ENCODE assay signal across 12 cellular contexts in the genomic region with DNA sequence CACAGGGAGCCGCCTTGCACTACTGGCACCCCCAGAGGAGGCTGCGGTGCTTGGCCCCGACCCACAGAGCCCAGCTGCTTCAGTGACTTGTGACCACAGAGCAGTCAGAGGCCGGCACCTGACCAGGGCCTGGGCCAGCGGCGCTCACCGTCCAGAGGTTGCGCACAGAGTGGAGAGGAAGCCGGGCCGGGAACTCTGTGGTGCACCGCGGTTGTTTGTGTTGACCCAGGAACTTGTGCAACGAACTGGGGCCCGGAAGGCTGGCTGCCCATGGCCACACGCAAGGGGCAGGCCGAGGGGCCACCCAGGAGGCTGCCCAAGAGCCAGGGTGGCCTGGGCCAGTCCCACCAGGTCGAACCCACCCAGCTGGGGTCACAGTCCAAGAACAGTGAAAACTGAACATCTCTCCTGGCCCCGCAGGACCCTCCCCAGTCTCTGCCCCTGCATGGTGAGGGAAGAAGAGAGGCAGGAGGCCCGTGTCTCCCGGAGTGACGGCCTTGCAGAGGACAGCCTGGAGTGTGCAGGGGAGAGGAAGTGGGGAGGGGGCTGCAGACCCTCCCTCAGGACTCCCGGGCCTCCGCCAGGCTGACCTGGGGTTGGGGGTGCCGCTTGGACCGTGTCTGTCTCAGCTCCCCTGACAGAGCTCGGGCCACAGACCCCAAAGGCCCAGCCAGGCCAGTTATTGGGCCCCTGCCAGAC. TPM values are rescaled to one million over a fixed set of nuclear protein-coding genes. Genes with fewer than 3 reads are reported as not detected.
A peak's percentile ranks its signal among the peaks of the same experiment; 100 is the strongest.
DNase-seq lines count a peak whose midpoint lies in the region; ATAC-seq and TF ChIP-seq lines count a peak whose summit lies in the region.
"Had no signal": no experiment of that assay in that cellular context is flagged by ENCODE, and none has a peak within 500 bp of the region (broad histone marks: within the 10 kb centered on the region; RNA-seq: fewer than 3 reads in every experiment).

No MANE protein-coding gene starts in this region.

- no peaks in the 10 kb centered on the region for H3K27me3 ChIP-seq in right atrium auricular region
- no peaks in the 10 kb centered on the region for H3K27me3 ChIP-seq in psoas muscle (ENCODE audit: insufficient read depth in 3 of 3, low read length in 2 of 3)
- no peaks in the 10 kb centered on the region for H3K27me3 ChIP-seq in prostate gland (replicated peaks; ENCODE audit: insufficient read depth)
- H3K27me3 ChIP-seq: uterus had no signal

- H3K27ac ChIP-seq in right atrium auricular region (no peak overlapping the region), psoas muscle (no peak overlapping the region), prostate gland (peak overlapping the region in 1 of 2 donors; percentile 58)
- H3K27ac ChIP-seq: uterus had no signal

- no peak overlapping the region for H3K27ac Mint-ChIP-seq in T-helper 17 cell

- no peak overlapping the region for H3K4me3 Mint-ChIP-seq in T-helper 17 cell

- WGBS in psoas muscle, 3 donors, result 67 to 81% (median 68%) methylated on average over 26 of the region's 26 CpGs
- WGBS in prostate gland, result 79% methylated on average over 26 of the region's 26 CpGs

- peak; percentile 79 for DNase-seq in GF-D8 (lab: John Stamatoyannopoulos, UW)
- DNase-seq in T-helper 17 cell, result no peak
- peak; percentile 73 for DNase-seq in right atrium auricular region (ENCODE audit: low spot score)
- peak; percentile 53 to 78 for DNase-seq in psoas muscle
- DNase-seq in iPS-NIHi11 (ENCODE audit: low spot score), result no peak
- DNase-seq in prostate gland (ENCODE audit: low spot score), result no peak
- DNase-seq: activated CD8-positive, alpha-beta memory T cell treated with anti-CD3 and anti-CD28 coated beads for 24 hours; cerebellar nuclear complex; uterus had no signal

- peaks cover 0 to 39% of the 10 kb centered on the region in 2 donors for H3K4me1 ChIP-seq in right atrium auricular region
- peaks cover 8% of the 10 kb centered on the region for H3K4me1 ChIP-seq in psoas muscle
- peaks cover 12% of the 10 kb centered on the region for H3K4me1 ChIP-seq in prostate gland (replicated peaks)
- H3K4me1 ChIP-seq: uterus had no signal

- H3K36me3 Mint-ChIP-seq in T-helper 17 cell (ENCODE audit: low read depth), result no peaks in the 10 kb centered on the region
- H3K36me3 Mint-ChIP-seq: CD4-positive, alpha-beta memory T cell had no signal

- TF ChIP-seq CTCF in right atrium auricular region (IDR thresholded peaks at IDR 0.05) (no peak), psoas muscle (IDR thresholded peaks at IDR 0.05) (no peak), prostate gland (IDR thresholded peaks at IDR 0.05) (no peak)

- no peaks in the 10 kb centered on the region for H3K9me3 ChIP-seq in T-helper 17 cell (ENCODE audit: control insufficient read depth, low read length, poor library complexity, severe bottlenecking)
- H3K9me3 ChIP-seq in right atrium auricular region, result no peaks in the 10 kb centered on the region
- no peaks in the 10 kb centered on the region for H3K9me3 ChIP-seq in psoas muscle
- no peaks in the 10 kb centered on the region for H3K9me3 ChIP-seq in prostate gland
- H3K9me3 ChIP-seq: uterus had no signal

- H3K4me3 ChIP-seq in right atrium auricular region (no peak overlapping the region), psoas muscle (no peak overlapping the region), prostate gland (no peak overlapping the region)
- H3K4me3 ChIP-seq: uterus had no signal

- H3K27me3 Mint-ChIP-seq in T-helper 17 cell, result peaks cover 17% of the 10 kb centered on the region

- H3K36me3 ChIP-seq in right atrium auricular region (no peaks in the 10 kb centered on the region), psoas muscle (ENCODE audit: insufficient read depth in 1 of 2, low read depth in 1 of 2) (no peaks in the 10 kb centered on the region), prostate gland (no peaks in the 10 kb centered on the region)
- H3K36me3 ChIP-seq: uterus had no signal

- ATAC-seq in T-helper 17 cell, result peak; percentile 41
- peak in 3 of 4 donors; percentile 13 to 41 (median 20) for ATAC-seq in psoas muscle
- ATAC-seq in GM18861 (IDR thresholded peaks at IDR 0.05; ENCODE audit: unreplicated experiment), result no peak
- no peak for ATAC-seq in HG03354 (IDR thresholded peaks at IDR 0.05; ENCODE audit: poor library complexity, severe bottlenecking, unreplicated experiment)

- peaks cover 4% of the 10 kb centered on the region for H3K4me1 Mint-ChIP-seq in T-helper 17 cell

- no peak for TF ChIP-seq POLR2A in prostate gland (IDR thresholded peaks at IDR 0.05)

- intact Hi-C loops in psoas muscle (cut with DNase I) (loop anchor here in 1 of 2 donors (5.0 kb wide), 1 partner anchor 78 kb away; no protein-coding TSS in a partner anchor), prostate gland (cut with DNase I) (loop anchor here (5.0 kb wide), 1 partner anchor 73 kb away; a partner anchor contains a TSS)

RNA-seq across cellular contexts. Expression of a gene that starts 42.8 kb away (rescaled TPM):
- total RNA-seq in T-helper 17 cell (1 to 10 TPM in 1 of 2 donors, not detected in 1; 5.7 TPM), right atrium auricular region (100 to 1,000 TPM; 114 to 120 TPM), psoas muscle (10 to 100 TPM; 47.0 to 55.3 (median 48.8) TPM), prostate gland (100 to 1,000 TPM in 1 of 2 donors, 10 to 100 TPM in 1; 49.3 to 118 TPM)
- polyA plus RNA-seq in psoas muscle, result 10 to 100 TPM; 34.7 to 73.4 (median 48.4) TPM
- total RNA-seq: CD4-positive, alpha-beta memory T cell had no signal

Comparison
In these comparisons a context has a peak if more than half of its experiments do, and no peak if none do; other contexts are left out.
1. DNase-seq: peak in GF-D8 (single experiment), right atrium auricular region (single experiment) and psoas muscle (2 of 2); none in T-helper 17 cell (0 of 3), iPS-NIHi11 (single experiment) and prostate gland (single experiment).
2. ATAC-seq: peak in T-helper 17 cell (single experiment) and psoas muscle (3 of 4); none in GM18861 (single experiment) and HG03354 (single experiment).
3. RNA of a gene that starts 42.8 kb away (total RNA-seq): 114 to 120 TPM in right atrium auricular region, 49.3 to 118 TPM in prostate gland and 47.0 to 55.3 TPM in psoas muscle; 5.7 TPM in T-helper 17 cell; every median in the first group is over 4 times any median in the second.